28 cellular contexts compared by ENCODE assay signal in genomic region chr17:79171152-79171551, GRCh38.
"Had no signal": no experiment of that assay in that cellular context is flagged by ENCODE, and none has a peak within 500 bp of the region (broad histone marks: within the 10 kb centered on the region; RNA-seq: fewer than 3 reads in every experiment).

No MANE protein-coding gene starts in this region.

- H3K4me3 Mint-ChIP-seq: activated CD4-positive, alpha-beta memory T cell treated with anti-CD3 and anti-CD28 coated beads, Interleukin-2, amount 10 ng/mL, durations not matched to agents 7 days and 5 days; activated naive CD4-positive, alpha-beta T cell treated with anti-CD3 and anti-CD28 coated beads for 36 hours; activated naive CD8-positive, alpha-beta T cell treated with anti-CD3 and anti-CD28 coated beads, Interleukin-2, amount 10 ng/mL, durations not matched to agents 7 days and 5 days; activated T-cell treated with anti-CD3 and anti-CD28 coated beads, Interleukin-2, amount 50 U/mL, for 72 hours; immature natural killer cell; mesothelial cell of epicardium; natural killer cell had no signal

- H3K27ac ChIP-seq: coronary artery, esophagus squamous epithelium, foreskin keratinocyte, hepatocyte, left lung, neutrophil, pancreas, psoas muscle, right atrium auricular region, spleen, testis, uterus had no signal

- H3K4me1 Mint-ChIP-seq: activated CD4-positive, alpha-beta memory T cell treated with anti-CD3 and anti-CD28 coated beads, Interleukin-2, amount 10 ng/mL, durations not matched to agents 7 days and 5 days; activated naive CD8-positive, alpha-beta T cell treated with anti-CD3 and anti-CD28 coated beads, Interleukin-2, amount 10 ng/mL, durations not matched to agents 7 days and 5 days; immature natural killer cell; mesothelial cell of epicardium had no signal

- H3K9me3 ChIP-seq: esophagus squamous epithelium, left lung, neutrophil, pancreas, psoas muscle, right atrium auricular region, spleen, testis, uterus had no signal

- H3K27ac Mint-ChIP-seq: activated CD4-positive, alpha-beta memory T cell treated with anti-CD3 and anti-CD28 coated beads, Interleukin-2, amount 10 ng/mL, durations not matched to agents 7 days and 5 days; activated naive CD4-positive, alpha-beta T cell treated with anti-CD3 and anti-CD28 coated beads for 36 hours; activated naive CD8-positive, alpha-beta T cell treated with anti-CD3 and anti-CD28 coated beads, Interleukin-2, amount 10 ng/mL, durations not matched to agents 7 days and 5 days; activated T-cell treated with anti-CD3 and anti-CD28 coated beads, Interleukin-2, amount 50 U/mL, for 72 hours; immature natural killer cell; mesothelial cell of epicardium; natural killer cell had no signal

- H3K9me3 Mint-ChIP-seq: activated CD4-positive, alpha-beta memory T cell treated with anti-CD3 and anti-CD28 coated beads, Interleukin-2, amount 10 ng/mL, durations not matched to agents 7 days and 5 days; activated naive CD4-positive, alpha-beta T cell treated with anti-CD3 and anti-CD28 coated beads for 36 hours; activated naive CD8-positive, alpha-beta T cell treated with anti-CD3 and anti-CD28 coated beads, Interleukin-2, amount 10 ng/mL, durations not matched to agents 7 days and 5 days; activated T-cell treated with anti-CD3 and anti-CD28 coated beads, Interleukin-2, amount 50 U/mL, for 72 hours; immature natural killer cell; mesothelial cell of epicardium; natural killer cell had no signal

- H3K36me3 Mint-ChIP-seq: activated naive CD8-positive, alpha-beta T cell treated with anti-CD3 and anti-CD28 coated beads, Interleukin-2, amount 10 ng/mL, durations not matched to agents 7 days and 5 days; immature natural killer cell; mesothelial cell of epicardium; natural killer cell had no signal

- H3K4me1 ChIP-seq: esophagus squamous epithelium, foreskin keratinocyte, left lung, pancreas, psoas muscle, right atrium auricular region, spleen, testis, uterus had no signal

- H2AFZ ChIP-seq: hepatocyte had no signal

- H3K79me2 ChIP-seq: hepatocyte had no signal

- H3K27me3 Mint-ChIP-seq: activated CD4-positive, alpha-beta memory T cell treated with anti-CD3 and anti-CD28 coated beads, Interleukin-2, amount 10 ng/mL, durations not matched to agents 7 days and 5 days; activated naive CD8-positive, alpha-beta T cell treated with anti-CD3 and anti-CD28 coated beads, Interleukin-2, amount 10 ng/mL, durations not matched to agents 7 days and 5 days had no signal

- H3K4me3 ChIP-seq: coronary artery, esophagus squamous epithelium, hepatocyte, left lung, pancreas, psoas muscle, right atrium auricular region, spleen, testis, uterus had no signal

- H3K4me2 ChIP-seq: hepatocyte had no signal

- H3K36me3 ChIP-seq: esophagus squamous epithelium, left lung, neutrophil, pancreas, right atrium auricular region, spleen, uterus had no signal

- DNase-seq: activated CD4-positive, alpha-beta memory T cell treated with anti-CD3 and anti-CD28 coated beads, Interleukin-2, amount 10 ng/mL, durations not matched to agents 7 days and 5 days; activated CD4-positive, alpha-beta T cell treated with anti-CD3 and anti-CD28 coated beads for 4 hours; activated CD4-positive, CD25-positive, alpha-beta regulatory T cell; activated effector memory CD4-positive, alpha-beta T cell treated with Interleukin-2 at 50 U/mL for 16 hours; activated naive CD4-positive, alpha-beta T cell treated with anti-CD3 and anti-CD28 coated beads for 36 hours; activated naive CD8-positive, alpha-beta T cell treated with anti-CD3 and anti-CD28 coated beads, Interleukin-2, amount 10 ng/mL, durations not matched to agents 7 days and 5 days; activated T-cell treated with anti-CD3 and anti-CD28 coated beads, Interleukin-2, amount 50 U/mL, for 72 hours; amniotic stem cell; cerebellar nuclear complex; esophagus squamous epithelium; foreskin keratinocyte; immature natural killer cell; left lung; natural killer cell; pancreas; psoas muscle; spleen; stimulated activated CD4-positive, alpha-beta T cell treated with anti-CD3 and anti-CD28 coated beads, Interleukin-4, amount 100 ng/mL, for 1 hour; stimulated activated naive CD4-positive, alpha-beta T cell; testis; trophoblast cell; uterus had no signal

- H3K27me3 ChIP-seq: hepatocyte, neutrophil, pancreas, right atrium auricular region, testis, uterus had no signal

- FAIRE-seq: bronchial epithelial cell, pancreas had no signal
